In the genomic region with DNA sequence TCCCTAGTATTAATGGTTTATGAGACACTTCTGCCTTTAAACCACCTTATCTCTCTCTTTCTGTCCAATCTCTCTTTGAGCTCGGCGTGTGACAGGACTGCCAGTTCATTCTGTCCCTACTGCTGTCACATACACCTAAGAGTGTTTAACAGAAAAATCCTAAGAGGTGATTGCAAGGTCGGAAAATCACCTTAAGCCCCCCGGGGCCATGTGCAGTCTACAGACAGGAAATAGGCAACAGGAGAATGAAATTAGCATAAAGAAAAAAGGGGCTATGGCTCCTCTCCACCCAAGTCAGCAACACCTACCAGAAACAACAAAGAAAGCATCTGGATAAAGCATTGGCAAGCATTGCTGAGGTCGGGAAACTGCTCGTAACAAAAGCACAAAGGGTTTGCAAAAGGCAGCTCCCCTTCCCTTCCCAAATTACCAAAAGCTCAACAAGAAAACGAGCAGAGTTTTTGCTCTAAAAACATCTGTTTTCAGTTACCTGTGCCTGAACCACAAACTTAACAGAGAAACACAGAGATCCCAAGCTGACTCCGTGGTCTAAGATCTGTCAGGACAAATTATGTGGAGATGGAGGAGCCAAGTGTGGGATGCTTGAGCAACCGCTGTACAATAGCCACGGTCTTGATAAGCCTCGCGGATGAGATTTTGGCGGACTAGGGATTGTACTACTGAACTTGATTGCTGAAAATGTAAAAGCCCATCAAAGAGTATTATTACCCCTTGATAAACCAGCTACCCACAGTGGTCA, we compare ENCODE assay signal across 10 cellular contexts. TPM values are rescaled to one million over a fixed set of nuclear protein-coding genes. Genes with fewer than 3 reads are reported as not detected.
DNase-seq lines count a peak whose midpoint lies in the region; ATAC-seq and FAIRE-seq lines count a peak whose summit lies in the region.
"Had no signal": no experiment of that assay in that cellular context is flagged by ENCODE, and none has a peak within 500 bp of the region (broad histone marks: within the 10 kb centered on the region; RNA-seq: fewer than 3 reads in every experiment).

No MANE protein-coding gene starts in this region.

- DNase-seq in GM18507 (ENCODE audit: extremely low spot score, insufficient read length, low read depth) (no peak), activated gamma-delta T cell treated with Interleukin-2 at 50 U/mL for 16 hours (no peak), D341Med (ENCODE audit: low spot score) (no peak), ecto neural progenitor cell (ENCODE audit: low spot score) (no peak), posterior cingulate gyrus (no peak)
- DNase-seq in natural killer cell treated with Interleukin-12 subunit alpha and Interleukin-12 subunit beta and Interleukin-15 and Interleukin-18, amount 100 ng/mL, for 72 hours (ENCODE audit: low spot score) = no peak
- DNase-seq: NCI-H524 had no signal

- peak overlapping the region; percentile 87 for H3K27ac Mint-ChIP-seq in activated naive CD8-positive, alpha-beta T cell
- H3K27ac Mint-ChIP-seq in natural killer cell treated with Interleukin-12 subunit alpha and Interleukin-12 subunit beta and Interleukin-15 and Interleukin-18, amount 100 ng/mL, for 72 hours = peak overlapping the region; percentile 80 to 92

- ATAC-seq in HG02852 (IDR thresholded peaks at IDR 0.05; ENCODE audit: unreplicated experiment) = peak; percentile 52
- no peak for ATAC-seq in natural killer cell treated with Interleukin-12 subunit alpha and Interleukin-12 subunit beta and Interleukin-15 and Interleukin-18, amount 100 ng/mL, for 72 hours

- H3K36me3 Mint-ChIP-seq in activated naive CD8-positive, alpha-beta T cell = peaks cover 2% of the 10 kb centered on the region
- peaks cover 9% of the 10 kb centered on the region for H3K36me3 Mint-ChIP-seq in natural killer cell treated with Interleukin-12 subunit alpha and Interleukin-12 subunit beta and Interleukin-15 and Interleukin-18, amount 100 ng/mL, for 72 hours

- intact Hi-C loops in posterior cingulate gyrus (cut with DNase I) = no loop called here

- FAIRE-seq in GM18507 (lab: Jason Lieb, UNC) = peak; percentile 92
- FAIRE-seq: colon had no signal

- H3K27me3 Mint-ChIP-seq in activated naive CD8-positive, alpha-beta T cell = no peaks in the 10 kb centered on the region
- H3K27me3 Mint-ChIP-seq in natural killer cell treated with Interleukin-12 subunit alpha and Interleukin-12 subunit beta and Interleukin-15 and Interleukin-18, amount 100 ng/mL, for 72 hours = no peaks in the 10 kb centered on the region

- H3K4me3 Mint-ChIP-seq in activated naive CD8-positive, alpha-beta T cell = peak overlapping the region; percentile 63
- peak overlapping the region; percentile 70 for H3K4me3 Mint-ChIP-seq in natural killer cell treated with Interleukin-12 subunit alpha and Interleukin-12 subunit beta and Interleukin-15 and Interleukin-18, amount 100 ng/mL, for 72 hours

- no peaks in the 10 kb centered on the region for H3K9me3 Mint-ChIP-seq in activated naive CD8-positive, alpha-beta T cell (ENCODE audit: low read depth)
- H3K9me3 Mint-ChIP-seq in natural killer cell treated with Interleukin-12 subunit alpha and Interleukin-12 subunit beta and Interleukin-15 and Interleukin-18, amount 100 ng/mL, for 72 hours = peaks cover 5% of the 10 kb centered on the region

- peaks cover 85% of the 10 kb centered on the region for H3K4me1 Mint-ChIP-seq in activated naive CD8-positive, alpha-beta T cell (ENCODE audit: low read depth)
- peaks cover 72 to 77% of the 10 kb centered on the region in 2 donors for H3K4me1 Mint-ChIP-seq in natural killer cell treated with Interleukin-12 subunit alpha and Interleukin-12 subunit beta and Interleukin-15 and Interleukin-18, amount 100 ng/mL, for 72 hours (ENCODE audit: low read depth in 2 of 2)

RNA-seq across cellular contexts. Expression of a gene that starts 30.4 kb away (rescaled TPM):
- total RNA-seq in natural killer cell treated with Interleukin-12 subunit alpha and Interleukin-12 subunit beta and Interleukin-15 and Interleukin-18, amount 100 ng/mL, for 72 hours = 100 to 1,000 TPM; 307 to 413 TPM
